Comparison of ENCODE assay signal across 11 cellular contexts in the genomic region with DNA sequence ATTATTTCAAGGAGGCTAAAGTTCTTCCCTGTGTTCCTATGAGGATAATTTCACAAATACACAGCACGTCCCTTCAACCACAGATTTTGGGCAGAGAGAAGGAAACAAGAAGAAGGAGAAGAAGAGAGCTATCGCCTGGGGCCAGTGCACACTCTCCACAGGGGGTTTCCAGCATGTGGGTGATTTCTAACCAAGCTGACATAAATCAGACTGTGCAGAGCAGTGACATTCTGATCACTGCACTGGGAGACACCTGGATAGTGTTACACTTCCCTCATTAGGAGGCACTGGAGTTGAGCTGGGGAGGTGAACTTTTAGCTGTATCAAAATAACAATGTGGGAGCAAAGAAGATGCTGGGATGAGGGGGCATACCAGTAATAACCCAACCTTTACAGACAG.
DNase-seq lines count a peak whose midpoint lies in the region; ATAC-seq and TF ChIP-seq lines count a peak whose summit lies in the region.
"Had no signal": no experiment of that assay in that cellular context is flagged by ENCODE, and none has a peak within 500 bp of the region (broad histone marks: within the 10 kb centered on the region; RNA-seq: fewer than 3 reads in every experiment).

No MANE protein-coding gene starts in this region.

- in situ Hi-C loops in mammary epithelial cell (cut with MboI; ENCODE audit: low sequenced_read_pairs in 2 of 2) = no loop called here
- in situ Hi-C loops in KBM-7 (cut with MboI; ENCODE audit: low pct_unique_long_range_greater_than_20kb, low sequenced_read_pairs) = no loop called here

- CTCF ChIA-PET in mammary epithelial cell (lab: Charles Lee; ENCODE audit: low non-redundant PET) = no interaction called here
- CTCF ChIA-PET in T-cell (lab: Charles Lee) = interaction anchor here in 1 of 2 donors (0.6 kb wide), 1 partner anchor 10 kb away, joined by 3 read pairs; no protein-coding TSS in a partner anchor

- H3K36me3 ChIP-seq in mammary epithelial cell (ENCODE audit: insufficient read depth, low read length) (no peaks in the 10 kb centered on the region), breast epithelium (no peaks in the 10 kb centered on the region), MM.1S (replicated peaks; ENCODE audit: insufficient read depth, low read length) (no peaks in the 10 kb centered on the region)

- no peaks in the 10 kb centered on the region for H3K9me2 ChIP-seq in MM.1S (replicated peaks; ENCODE audit: insufficient read depth, low read length)

- H3K27ac Mint-ChIP-seq in T-cell = no peak overlapping the region
- H3K27ac Mint-ChIP-seq: activated T-cell treated with anti-CD3 and anti-CD28 coated beads, Interleukin-2, amount 50 U/mL, for 24 hours had no signal

- H3K4me3 Mint-ChIP-seq in T-cell = no peak overlapping the region
- H3K4me3 Mint-ChIP-seq: activated T-cell treated with anti-CD3 and anti-CD28 coated beads, Interleukin-2, amount 50 U/mL, for 24 hours had no signal

- BruUV-seq in mammary epithelial cell (replicated peaks; lab: Mats Ljungman, UMichigan) = no TSS peak

- H3K27me3 ChIP-seq in mammary epithelial cell (ENCODE audit: insufficient read depth, low read length) (no peaks in the 10 kb centered on the region), breast epithelium (no peaks in the 10 kb centered on the region), MM.1S (replicated peaks; ENCODE audit: insufficient read depth, low read length) (no peaks in the 10 kb centered on the region)

- H3F3A ChIP-seq in MM.1S (ENCODE audit: insufficient read depth, low read length) = no peaks in the 10 kb centered on the region

- H3K79me2 ChIP-seq in mammary epithelial cell (ENCODE audit: insufficient read depth, low read length) (no peaks in the 10 kb centered on the region), MM.1S (ENCODE audit: low read length) (no peaks in the 10 kb centered on the region)

- TF ChIP-seq CTCF in mammary epithelial cell (conservative IDR thresholded peaks at IDR 0.05 in 1 of 2, IDR thresholded peaks at IDR 0.05 in 1 of 2; ENCODE audit: extremely low read depth in 1 of 2, insufficient read depth in 1 of 2, low read depth in 1 of 2, low read length in 2 of 2) = no peak
- no peak for TF ChIP-seq CTCF in breast epithelium (IDR thresholded peaks at IDR 0.05)
- TF ChIP-seq CTCF in MM.1S (IDR thresholded peaks at IDR 0.05; ENCODE audit: low read length) = no peak

- H3K9me3 Mint-ChIP-seq in T-cell = peaks cover 0 to 1% (median 0%) of the 10 kb centered on the region in 3 donors
- H3K9me3 Mint-ChIP-seq: activated T-cell treated with anti-CD3 and anti-CD28 coated beads, Interleukin-2, amount 50 U/mL, for 24 hours had no signal

- peaks cover 11% of the 10 kb centered on the region for H3K36me3 Mint-ChIP-seq in T-cell

- no peaks in the 10 kb centered on the region for H3K9me3 ChIP-seq in mammary epithelial cell (replicated peaks; ENCODE audit: insufficient read depth, low read length)
- no peaks in the 10 kb centered on the region for H3K9me3 ChIP-seq in breast epithelium
- H3K9me3 ChIP-seq in MM.1S (replicated peaks; ENCODE audit: insufficient read depth, low read length) = no peaks in the 10 kb centered on the region

- dilution Hi-C loops in mammary epithelial cell (cut with HindIII; ENCODE audit: low sequenced_read_pairs) = no loop called here

- no peak for TF ChIP-seq POLR2A in breast epithelium (IDR thresholded peaks at IDR 0.05)

- ATAC-seq in HG02763 (IDR thresholded peaks at IDR 0.05; ENCODE audit: unreplicated experiment) (peak; percentile 82), T-cell (replicated peaks in 1 of 4) (no peak)

- no peaks in the 10 kb centered on the region for H3K27me3 Mint-ChIP-seq in T-cell
- H3K27me3 Mint-ChIP-seq: activated T-cell treated with anti-CD3 and anti-CD28 coated beads, Interleukin-2, amount 50 U/mL, for 24 hours had no signal

- POLR2A ChIA-PET in T-cell (lab: Charles Lee) = no interaction called here

- intact Hi-C loops in mammary epithelial cell (cut with micrococcal nuclease) = no loop called here
- intact Hi-C loops in breast epithelium (cut with DNase I; ENCODE audit: low total_unique reads) = no loop called here

- H3K4me1 ChIP-seq in mammary epithelial cell (ENCODE audit: insufficient read depth, low read length) = no peaks in the 10 kb centered on the region
- no peaks in the 10 kb centered on the region for H3K4me1 ChIP-seq in breast epithelium
- no peaks in the 10 kb centered on the region for H3K4me1 ChIP-seq in MM.1S (ENCODE audit: low read length)

- DNase-seq in mammary epithelial cell (peak; percentile 7), breast epithelium (ENCODE audit: low spot score in 2 of 2) (no peak), NCI-H1417 treated with DMSO at 0.1 percent for 48 hours (lab: John Stamatoyannopoulos, UW) (peak; percentile 49), KBM-7 (no peak), NCI-H446 (lab: John Stamatoyannopoulos, UW) (no peak), MM.1S (no peak), T-cell (no peak)
- DNase-seq: activated T-cell treated with anti-CD3 and anti-CD28 coated beads, Interleukin-2, amount 50 U/mL, for 24 hours; T-helper 1 cell; trophoblast cell had no signal

- H3K27ac ChIP-seq in mammary epithelial cell (ENCODE audit: insufficient read depth, low read depth, low read length) = no peak overlapping the region
- H3K27ac ChIP-seq in breast epithelium = no peak overlapping the region
- no peak overlapping the region for H3K27ac ChIP-seq in MM.1S (ENCODE audit: low read length)

- no peaks in the 10 kb centered on the region for H3K4me1 Mint-ChIP-seq in T-cell

- no peak overlapping the region for H3K9ac ChIP-seq in mammary epithelial cell (ENCODE audit: insufficient read depth, low read length)
- no peak overlapping the region for H3K9ac ChIP-seq in MM.1S (ENCODE audit: low read length)

- WGBS in mammary epithelial cell (ENCODE audit: low coverage, missing lambda C conversion rate) = 36% methylated on average over 1 of the region's 2 CpGs

- H4K20me1 ChIP-seq in mammary epithelial cell (ENCODE audit: insufficient read depth, low read length) = no peaks in the 10 kb centered on the region
- H4K20me1 ChIP-seq in MM.1S (ENCODE audit: insufficient read depth, low read length) = no peaks in the 10 kb centered on the region

- no peak overlapping the region for H3K4me2 ChIP-seq in mammary epithelial cell (ENCODE audit: insufficient read depth, low read depth, low read length)
- no peak overlapping the region for H3K4me2 ChIP-seq in MM.1S (ENCODE audit: low read depth, low read length)

- H2AFZ ChIP-seq in mammary epithelial cell (ENCODE audit: low read depth, low read length) (no peak overlapping the region), MM.1S (ENCODE audit: low read length) (no peak overlapping the region)

- H3K4me3 ChIP-seq in mammary epithelial cell (replicated peaks in 1 of 3; ENCODE audit: insufficient read depth in 1 of 3, low read depth in 2 of 3, low read length in 3 of 3) = no peak overlapping the region
- H3K4me3 ChIP-seq in breast epithelium = no peak overlapping the region
- H3K4me3 ChIP-seq in MM.1S (ENCODE audit: low read length) = no peak overlapping the region

Comparison
In these comparisons a context has a peak if more than half of its experiments do, and no peak if none do; other contexts are left out.
1. DNase-seq: peak in mammary epithelial cell (single experiment) and NCI-H1417 treated with DMSO at 0.1 percent for 48 hours (single experiment); none in breast epithelium (0 of 2), KBM-7 (single experiment), NCI-H446 (0 of 2), MM.1S (single experiment) and T-cell (0 of 34).